In the genomic region with DNA sequence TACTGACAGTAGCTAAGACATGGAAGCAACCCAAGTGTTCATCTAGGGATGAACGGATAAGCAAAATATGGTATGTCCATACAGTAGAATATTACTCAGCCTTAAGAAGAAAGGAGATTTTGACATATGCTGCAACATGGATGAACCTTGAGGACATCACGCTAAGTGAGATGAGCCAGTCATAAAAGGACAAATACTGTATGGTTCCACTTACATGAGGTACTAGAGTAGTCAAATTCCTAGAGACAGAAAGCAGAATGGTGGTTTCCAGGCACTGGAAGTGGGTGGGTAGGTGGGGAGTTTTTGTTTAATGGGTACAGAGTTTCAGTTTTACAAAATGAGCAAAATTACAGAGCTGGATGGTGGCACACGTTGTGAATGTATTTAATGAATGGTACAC, we compare ENCODE assay signal across 1 cellular context.
TF ChIP-seq lines count a peak whose summit lies in the region.

No MANE protein-coding gene starts in this region.

TF ChIP-seq in GM12878, 131 proteins besides CTCF, POLR2A, EP300 and RAD21:
- TF ChIP-seq, protein P1, sequence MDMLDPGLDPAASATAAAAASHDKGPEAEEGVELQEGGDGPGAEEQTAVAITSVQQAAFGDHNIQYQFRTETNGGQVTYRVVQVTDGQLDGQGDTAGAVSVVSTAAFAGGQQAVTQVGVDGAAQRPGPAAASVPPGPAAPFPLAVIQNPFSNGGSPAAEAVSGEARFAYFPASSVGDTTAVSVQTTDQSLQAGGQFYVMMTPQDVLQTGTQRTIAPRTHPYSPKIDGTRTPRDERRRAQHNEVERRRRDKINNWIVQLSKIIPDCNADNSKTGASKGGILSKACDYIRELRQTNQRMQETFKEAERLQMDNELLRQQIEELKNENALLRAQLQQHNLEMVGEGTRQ (IDR thresholded peaks at IDR 0.05; ENCODE audit: borderline replicate concordance, low read depth, low read length) = no peak
- TF ChIP-seq, protein P2, sequence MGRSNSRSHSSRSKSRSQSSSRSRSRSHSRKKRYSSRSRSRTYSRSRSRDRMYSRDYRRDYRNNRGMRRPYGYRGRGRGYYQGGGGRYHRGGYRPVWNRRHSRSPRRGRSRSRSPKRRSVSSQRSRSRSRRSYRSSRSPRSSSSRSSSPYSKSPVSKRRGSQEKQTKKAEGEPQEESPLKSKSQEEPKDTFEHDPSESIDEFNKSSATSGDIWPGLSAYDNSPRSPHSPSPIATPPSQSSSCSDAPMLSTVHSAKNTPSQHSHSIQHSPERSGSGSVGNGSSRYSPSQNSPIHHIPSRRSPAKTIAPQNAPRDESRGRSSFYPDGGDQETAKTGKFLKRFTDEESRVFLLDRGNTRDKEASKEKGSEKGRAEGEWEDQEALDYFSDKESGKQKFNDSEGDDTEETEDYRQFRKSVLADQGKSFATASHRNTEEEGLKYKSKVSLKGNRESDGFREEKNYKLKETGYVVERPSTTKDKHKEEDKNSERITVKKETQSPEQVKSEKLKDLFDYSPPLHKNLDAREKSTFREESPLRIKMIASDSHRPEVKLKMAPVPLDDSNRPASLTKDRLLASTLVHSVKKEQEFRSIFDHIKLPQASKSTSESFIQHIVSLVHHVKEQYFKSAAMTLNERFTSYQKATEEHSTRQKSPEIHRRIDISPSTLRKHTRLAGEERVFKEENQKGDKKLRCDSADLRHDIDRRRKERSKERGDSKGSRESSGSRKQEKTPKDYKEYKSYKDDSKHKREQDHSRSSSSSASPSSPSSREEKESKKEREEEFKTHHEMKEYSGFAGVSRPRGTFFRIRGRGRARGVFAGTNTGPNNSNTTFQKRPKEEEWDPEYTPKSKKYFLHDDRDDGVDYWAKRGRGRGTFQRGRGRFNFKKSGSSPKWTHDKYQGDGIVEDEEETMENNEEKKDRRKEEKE (IDR thresholded peaks at IDR 0.05) = no peak
- TF ChIP-seq, protein P3, sequence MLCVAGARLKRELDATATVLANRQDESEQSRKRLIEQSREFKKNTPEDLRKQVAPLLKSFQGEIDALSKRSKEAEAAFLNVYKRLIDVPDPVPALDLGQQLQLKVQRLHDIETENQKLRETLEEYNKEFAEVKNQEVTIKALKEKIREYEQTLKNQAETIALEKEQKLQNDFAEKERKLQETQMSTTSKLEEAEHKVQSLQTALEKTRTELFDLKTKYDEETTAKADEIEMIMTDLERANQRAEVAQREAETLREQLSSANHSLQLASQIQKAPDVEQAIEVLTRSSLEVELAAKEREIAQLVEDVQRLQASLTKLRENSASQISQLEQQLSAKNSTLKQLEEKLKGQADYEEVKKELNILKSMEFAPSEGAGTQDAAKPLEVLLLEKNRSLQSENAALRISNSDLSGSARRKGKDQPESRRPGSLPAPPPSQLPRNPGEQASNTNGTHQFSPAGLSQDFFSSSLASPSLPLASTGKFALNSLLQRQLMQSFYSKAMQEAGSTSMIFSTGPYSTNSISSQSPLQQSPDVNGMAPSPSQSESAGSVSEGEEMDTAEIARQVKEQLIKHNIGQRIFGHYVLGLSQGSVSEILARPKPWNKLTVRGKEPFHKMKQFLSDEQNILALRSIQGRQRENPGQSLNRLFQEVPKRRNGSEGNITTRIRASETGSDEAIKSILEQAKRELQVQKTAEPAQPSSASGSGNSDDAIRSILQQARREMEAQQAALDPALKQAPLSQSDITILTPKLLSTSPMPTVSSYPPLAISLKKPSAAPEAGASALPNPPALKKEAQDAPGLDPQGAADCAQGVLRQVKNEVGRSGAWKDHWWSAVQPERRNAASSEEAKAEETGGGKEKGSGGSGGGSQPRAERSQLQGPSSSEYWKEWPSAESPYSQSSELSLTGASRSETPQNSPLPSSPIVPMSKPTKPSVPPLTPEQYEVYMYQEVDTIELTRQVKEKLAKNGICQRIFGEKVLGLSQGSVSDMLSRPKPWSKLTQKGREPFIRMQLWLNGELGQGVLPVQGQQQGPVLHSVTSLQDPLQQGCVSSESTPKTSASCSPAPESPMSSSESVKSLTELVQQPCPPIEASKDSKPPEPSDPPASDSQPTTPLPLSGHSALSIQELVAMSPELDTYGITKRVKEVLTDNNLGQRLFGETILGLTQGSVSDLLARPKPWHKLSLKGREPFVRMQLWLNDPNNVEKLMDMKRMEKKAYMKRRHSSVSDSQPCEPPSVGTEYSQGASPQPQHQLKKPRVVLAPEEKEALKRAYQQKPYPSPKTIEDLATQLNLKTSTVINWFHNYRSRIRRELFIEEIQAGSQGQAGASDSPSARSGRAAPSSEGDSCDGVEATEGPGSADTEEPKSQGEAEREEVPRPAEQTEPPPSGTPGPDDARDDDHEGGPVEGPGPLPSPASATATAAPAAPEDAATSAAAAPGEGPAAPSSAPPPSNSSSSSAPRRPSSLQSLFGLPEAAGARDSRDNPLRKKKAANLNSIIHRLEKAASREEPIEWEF (IDR thresholded peaks at IDR 0.05; ENCODE audit: insufficient replicate concordance, low read depth, low read length) = no peak
- TF ChIP-seq NR2C1 (IDR thresholded peaks at IDR 0.05) (no peak), BRCA1 (IDR thresholded peaks at IDR 0.05; ENCODE audit: low read depth, low read length) (no peak), SUPT20H (IDR thresholded peaks at IDR 0.05; ENCODE audit: borderline replicate concordance, control insufficient read depth, low read depth, low read length) (no peak)
- TF ChIP-seq, protein P4, sequence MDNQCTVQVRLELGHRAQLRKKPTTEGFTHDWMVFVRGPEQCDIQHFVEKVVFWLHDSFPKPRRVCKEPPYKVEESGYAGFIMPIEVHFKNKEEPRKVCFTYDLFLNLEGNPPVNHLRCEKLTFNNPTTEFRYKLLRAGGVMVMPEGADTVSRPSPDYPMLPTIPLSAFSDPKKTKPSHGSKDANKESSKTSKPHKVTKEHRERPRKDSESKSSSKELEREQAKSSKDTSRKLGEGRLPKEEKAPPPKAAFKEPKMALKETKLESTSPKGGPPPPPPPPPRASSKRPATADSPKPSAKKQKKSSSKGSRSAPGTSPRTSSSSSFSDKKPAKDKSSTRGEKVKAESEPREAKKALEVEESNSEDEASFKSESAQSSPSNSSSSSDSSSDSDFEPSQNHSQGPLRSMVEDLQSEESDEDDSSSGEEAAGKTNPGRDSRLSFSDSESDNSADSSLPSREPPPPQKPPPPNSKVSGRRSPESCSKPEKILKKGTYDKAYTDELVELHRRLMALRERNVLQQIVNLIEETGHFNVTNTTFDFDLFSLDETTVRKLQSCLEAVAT (IDR thresholded peaks at IDR 0.05) = no peak
